ENCODE assay signal across 32 cellular contexts in genomic region chr17:27361695-27362094, GRCh38.
"Had no signal": no experiment of that assay in that cellular context is flagged by ENCODE, and none has a peak within 500 bp of the region (broad histone marks: within the 10 kb centered on the region; RNA-seq: fewer than 3 reads in every experiment).

No MANE protein-coding gene starts in this region.

- H3K4me2 ChIP-seq: SK-N-SH had no signal

- H3K4me3 ChIP-seq: body of pancreas, breast epithelium, Peyer's patch, SJSA1 had no signal

- H3K9me3 Mint-ChIP-seq: activated CD4-positive, alpha-beta memory T cell treated with anti-CD3 and anti-CD28 coated beads, Interleukin-2, amount 10 ng/mL, durations not matched to agents 7 days and 5 days; activated naive CD8-positive, alpha-beta T cell treated with anti-CD3 and anti-CD28 coated beads for 36 hours; activated T-cell treated with anti-CD3 and anti-CD28 coated beads, Interleukin-2, amount 50 U/mL, for 72 hours; activated T-helper 17 cell treated with anti-CD3 and anti-CD28 coated beads, Interleukin-2, amount 50 U/mL, for 72 hours; T-helper 2 cell treated with Interferon-gamma antibody and Interleukin-4, amounts not matched to agents 5 μg/mL and 100 μg/mL, for 36 hours; WTC11 had no signal

- H3K27me3 ChIP-seq: body of pancreas, breast epithelium, Peyer's patch, SJSA1 had no signal

- H3K9me3 ChIP-seq: body of pancreas, breast epithelium, Peyer's patch, SJSA1, SK-N-SH had no signal

- H3K9ac ChIP-seq: SK-N-SH had no signal

- DNase-seq: activated CD4-positive, alpha-beta memory T cell treated with anti-CD3 and anti-CD28 coated beads, Interleukin-2, amount 10 ng/mL, durations not matched to agents 7 days and 5 days; activated CD4-positive, alpha-beta T cell treated with anti-CD3 and anti-CD28 coated beads for 36 hours; activated CD8-positive, alpha-beta memory T cell treated with anti-CD3 and anti-CD28 coated beads for 24 hours; activated effector memory CD4-positive, alpha-beta T cell treated with anti-CD3 and anti-CD28 coated beads, Interleukin-2, amount 50 U/mL, for 16 hours; activated naive CD4-positive, alpha-beta T cell; activated naive CD4-positive, alpha-beta T cell treated with anti-CD3 and anti-CD28 coated beads, Interleukin-2, amount 50 U/mL, for 16 hours; activated naive CD8-positive, alpha-beta T cell treated with anti-CD3 and anti-CD28 coated beads for 36 hours; activated T-cell treated with anti-CD3 and anti-CD28 coated beads, Interleukin-2, amount 50 U/mL, for 1 hour; activated T-cell treated with anti-CD3 and anti-CD28 coated beads, Interleukin-2, amount 50 U/mL, for 72 hours; body of pancreas; Karpas-422; KBM-7; NCI-H1105; NCI-H1417 treated with DMSO at 0.1 percent for 48 hours; NCI-H187 treated with DMSO at 0.1 percent for 48 hours; NCI-H2081; NCI-H226; NCI-H446 treated with DMSO at 0.1 percent for 48 hours; NCI-H524; NCI-H69; NK-92 treated with Interleukin-12 subunit alpha and Interleukin-12 subunit beta, amount 100 ng/mL, for 24 hours; PC-3; RPMI8226; SHP77 treated with DMSO at 0.1 percent for 48 hours; SK-N-SH had no signal

- H3K4me3 Mint-ChIP-seq: activated CD4-positive, alpha-beta memory T cell treated with anti-CD3 and anti-CD28 coated beads, Interleukin-2, amount 10 ng/mL, durations not matched to agents 7 days and 5 days; activated CD4-positive, alpha-beta T cell treated with anti-CD3 and anti-CD28 coated beads for 36 hours; activated naive CD8-positive, alpha-beta T cell treated with anti-CD3 and anti-CD28 coated beads for 36 hours; activated T-cell treated with anti-CD3 and anti-CD28 coated beads, Interleukin-2, amount 50 U/mL, for 72 hours; activated T-helper 17 cell treated with anti-CD3 and anti-CD28 coated beads, Interleukin-2, amount 50 U/mL, for 72 hours; T-helper 2 cell treated with Interferon-gamma antibody and Interleukin-4, amounts not matched to agents 5 μg/mL and 100 μg/mL, for 36 hours; WTC11 had no signal

- H3K27ac Mint-ChIP-seq: activated CD4-positive, alpha-beta memory T cell treated with anti-CD3 and anti-CD28 coated beads, Interleukin-2, amount 10 ng/mL, durations not matched to agents 7 days and 5 days; activated CD4-positive, alpha-beta T cell treated with anti-CD3 and anti-CD28 coated beads for 36 hours; activated naive CD8-positive, alpha-beta T cell treated with anti-CD3 and anti-CD28 coated beads for 36 hours; activated T-cell treated with anti-CD3 and anti-CD28 coated beads, Interleukin-2, amount 50 U/mL, for 72 hours; activated T-helper 17 cell treated with anti-CD3 and anti-CD28 coated beads, Interleukin-2, amount 50 U/mL, for 72 hours; T-helper 2 cell treated with Interferon-gamma antibody and Interleukin-4, amounts not matched to agents 5 μg/mL and 100 μg/mL, for 36 hours; WTC11 had no signal

- H3K36me3 Mint-ChIP-seq: activated naive CD8-positive, alpha-beta T cell treated with anti-CD3 and anti-CD28 coated beads for 36 hours; WTC11 had no signal

- H3K36me3 ChIP-seq: breast epithelium, Peyer's patch, SJSA1 had no signal

- H3K4me1 Mint-ChIP-seq: activated naive CD8-positive, alpha-beta T cell treated with anti-CD3 and anti-CD28 coated beads for 36 hours; activated T-helper 17 cell treated with anti-CD3 and anti-CD28 coated beads, Interleukin-2, amount 50 U/mL, for 72 hours; WTC11 had no signal

- H3K27me3 Mint-ChIP-seq: activated CD4-positive, alpha-beta memory T cell treated with anti-CD3 and anti-CD28 coated beads, Interleukin-2, amount 10 ng/mL, durations not matched to agents 7 days and 5 days; activated CD4-positive, alpha-beta T cell treated with anti-CD3 and anti-CD28 coated beads for 36 hours; activated T-helper 17 cell treated with anti-CD3 and anti-CD28 coated beads, Interleukin-2, amount 50 U/mL, for 72 hours had no signal

- ATAC-seq: activated CD4-positive, alpha-beta T cell treated with anti-CD3 and anti-CD28 coated beads for 36 hours; activated CD4-positive, CD25-positive, alpha-beta regulatory T cell treated with anti-CD3 and anti-CD28 coated beads, Interleukin-2, amount 50 U/mL, for 24 hours; activated T-cell treated with anti-CD3 and anti-CD28 coated beads, Interleukin-2, amount 50 U/mL, for 72 hours; activated T-helper 17 cell treated with anti-CD3 and anti-CD28 coated beads, Interleukin-2, amount 50 U/mL, for 72 hours; body of pancreas; PC-3; WTC11 had no signal

- H3K4me1 ChIP-seq: body of pancreas, breast epithelium, Peyer's patch had no signal

- H3K27ac ChIP-seq: body of pancreas, breast epithelium, Peyer's patch, SJSA1 had no signal
